Comparison of ENCODE assay signal across 15 cellular contexts in genomic region chr9:88037285-88037845, GRCh38.
A peak's percentile ranks its signal among the peaks of the same experiment; 100 is the strongest.
DNase-seq lines count a peak whose midpoint lies in the region; ATAC-seq, FAIRE-seq and TF ChIP-seq lines count a peak whose summit lies in the region.
"Had no signal": no experiment of that assay in that cellular context is flagged by ENCODE, and none has a peak within 500 bp of the region (broad histone marks: within the 10 kb centered on the region; RNA-seq: fewer than 3 reads in every experiment).

No MANE protein-coding gene starts in this region.

- FAIRE-seq in K562 (lab: Jason Lieb, UNC) (no peak), urothelium cell line (lab: Jason Lieb, UNC) (no peak)
- FAIRE-seq: A204.1, GM12891 had no signal

- TF ChIP-seq POLR2A in K562 (conservative IDR thresholded peaks at IDR 0.05) = no peak

- POLR2A ChIA-PET in HEK293 (lab: Yijun Ruan, JAX) (no interaction called here), K562 (lab: Yijun Ruan, JAX) (no interaction called here), HEK293T (lab: Yijun Ruan, JAX) (no interaction called here)

- CTCF ChIA-PET in HEK293 (lab: Yijun Ruan, JAX) = interaction anchor here (0.6 kb wide), 1 partner anchor 200 kb away, joined by 4 read pairs; no protein-coding TSS in a partner anchor
- CTCF ChIA-PET in K562 (lab: Yijun Ruan, JAX; ENCODE audit: low intra/inter-chr PET ratio) = no interaction called here
- CTCF ChIA-PET in HEK293T (lab: Yijun Ruan, JAX) = no interaction called here

- TF ChIP-seq CTCF in HEK293 (tag by site-specific recombination; IDR thresholded peaks at IDR 0.05) (no peak), K562 (IDR thresholded peaks at IDR 0.05 in 2 of 3, conservative IDR thresholded peaks at IDR 0.05 in 1 of 3; ENCODE audit: insufficient read depth in 2 of 3, low read depth in 1 of 3, low read length in 3 of 3) (no peak)

- intact Hi-C loops in K562 (cut with micrococcal nuclease) = no loop called here

- in situ Hi-C loops in K562 (cut with MboI) = no loop called here

- no peak for DNase-seq in K562 (ENCODE audit: extremely low read depth in 1 of 4, low spot score in 3 of 4)
- DNase-seq in islet precursor cell = peak; percentile 86
- no peak for DNase-seq in urothelium cell line (ENCODE audit: low spot score)
- DNase-seq in NCI-H2107 treated with DMSO at 0.1 percent for 48 hours (lab: John Stamatoyannopoulos, UW; ENCODE audit: unreplicated experiment) = no peak
- no peak for DNase-seq in HEK293T (ENCODE audit: extremely low spot score)
- DNase-seq: C1 segment of cervical spinal cord; CD4-positive, alpha-beta T cell; DMS79; GOT3; HCEC 1CT; IMR-90 had no signal

- no peaks in the 10 kb centered on the region for H3K9me3 ChIP-seq in HEK293 (ENCODE audit: control insufficient read depth, insufficient read depth, low read depth, low read length)
- H3K9me3 ChIP-seq in K562 (replicated peaks; ENCODE audit: control insufficient read depth, insufficient read depth, low read depth, low read length) = no peaks in the 10 kb centered on the region

- H3K9ac ChIP-seq in K562 (ENCODE audit: insufficient read depth in 1 of 2, low read depth in 2 of 2, low read length in 2 of 2) = no peak overlapping the region

- no peak overlapping the region for H3K4me2 ChIP-seq in K562 (ENCODE audit: insufficient read depth, low read length)

- H3K36me3 ChIP-seq in HEK293 (ENCODE audit: control insufficient read depth in 2 of 2, insufficient read depth in 1 of 2, low read length in 2 of 2) (no peaks in the 10 kb centered on the region), K562 (ENCODE audit: control insufficient read depth, insufficient read depth, low read length) (no peaks in the 10 kb centered on the region)

- WGBS in K562 (ENCODE audit: insufficient coverage, low coverage, missing lambda C conversion rate) = 0% methylated on average over 3 of the region's 3 CpGs

- H3K27ac ChIP-seq in HEK293 (ENCODE audit: extremely low read depth, low read depth, low read length) = no peak overlapping the region
- H3K27ac ChIP-seq in K562 (ENCODE audit: extremely low read depth, low read depth, low read length) = no peak overlapping the region

- no peak for TF ChIP-seq EP300 in K562 (IDR thresholded peaks at IDR 0.05; ENCODE audit: low read length)

- H3K4me1 ChIP-seq in HEK293 (ENCODE audit: control insufficient read depth, insufficient read depth, low read length) (no peaks in the 10 kb centered on the region), K562 (replicated peaks in 1 of 2; ENCODE audit: control insufficient read depth in 2 of 2, insufficient read depth in 2 of 2, low read length in 2 of 2) (no peaks in the 10 kb centered on the region)

- no peaks in the 10 kb centered on the region for H3K9me1 ChIP-seq in K562 (ENCODE audit: control insufficient read depth, insufficient read depth, low read length)

- H3K4me3 ChIP-seq in HEK293 (ENCODE audit: low read depth, low read length) = no peak overlapping the region
- no peak overlapping the region for H3K4me3 ChIP-seq in K562

- TF ChIP-seq RAD21 in K562 (CRISPR knock-in tag; conservative IDR thresholded peaks at IDR 0.05 in 1 of 2, IDR thresholded peaks at IDR 0.05 in 1 of 2) = no peak

- no peak overlapping the region for H2AFZ ChIP-seq in K562 (ENCODE audit: low read depth, low read length)

- no peaks in the 10 kb centered on the region for H3K79me2 ChIP-seq in K562 (ENCODE audit: control insufficient read depth, insufficient read depth, low read length)

- BruUV-seq in K562 (replicated peaks; lab: Mats Ljungman, UMichigan) = no TSS peak

- no peak for ATAC-seq in K562
- ATAC-seq in GM21619 (IDR thresholded peaks at IDR 0.05; ENCODE audit: unreplicated experiment) = no peak

- H4K20me1 ChIP-seq in K562 (replicated peaks; ENCODE audit: control insufficient read depth, insufficient read depth, low read length) = no peaks in the 10 kb centered on the region

- H3K27me3 ChIP-seq in K562 (ENCODE audit: control insufficient read depth in 2 of 2, insufficient read depth in 2 of 2, low read length in 2 of 2) = no peaks in the 10 kb centered on the region

TF ChIP-seq in HEK293, 187 proteins besides CTCF, POLR2A, EP300 and RAD21:
- TF ChIP-seq TRIM28 (IDR thresholded peaks at IDR 0.05; ENCODE audit: borderline replicate concordance, low read length) (peak; percentile 76; the same call in 1 of the 2 replicates), SETDB1 (IDR thresholded peaks at IDR 0.05; ENCODE audit: insufficient read length, low read length) (peak; percentile 97), ZNF2 (tag by site-specific recombination; IDR thresholded peaks at IDR 0.05) (no peak), ELK4 (IDR thresholded peaks at IDR 0.05; ENCODE audit: borderline replicate concordance, low read depth, low read length) (no peak)

TF ChIP-seq in K562, 482 proteins besides CTCF, POLR2A, EP300 and RAD21:
- TF ChIP-seq ZNF561 (CRISPR knock-in tag; conservative IDR thresholded peaks at IDR 0.05) = 0 out of 2 replicates have a peak, but pooled peaks have one; percentile 51
- peak; percentile 71 for TF ChIP-seq ZNF280A (IDR thresholded peaks at IDR 0.05; ENCODE audit: low read depth, partially characterized antibody)
- TF ChIP-seq CBX3 (IDR thresholded peaks at IDR 0.05; ENCODE audit: borderline replicate concordance in 1 of 2, low read length in 2 of 2) = peak in 1 of 2 experiments; percentile 72; a peak in 1 of 3 replicates
- TF ChIP-seq ZNF12 (CRISPR knock-in tag; IDR thresholded peaks at IDR 0.05) = no peak

TF ChIP-seq in HEK293T, 16 proteins besides CTCF, POLR2A, EP300 and RAD21:
- no peak for TF ChIP-seq L3MBTL2 (conservative IDR thresholded peaks at IDR 0.05)

Comparison
In these comparisons a context has a peak if more than half of its experiments do, and no peak if none do; other contexts are left out.
1. Of the 44 proteins assayed by ChIP-seq in both K562 and HEK293: peak only in K562: ZNF561; only in HEK293: SETDB1 and TRIM28; in both: none; in neither: 41.